Comparison of ENCODE assay signal across 16 cellular contexts in genomic region chr2:209940923-209941322, GRCh38.
DNase-seq lines count a peak whose midpoint lies in the region; ATAC-seq and TF ChIP-seq lines count a peak whose summit lies in the region.
"Had no signal": no experiment of that assay in that cellular context is flagged by ENCODE, and none has a peak within 500 bp of the region (broad histone marks: within the 10 kb centered on the region; RNA-seq: fewer than 3 reads in every experiment).

No MANE protein-coding gene starts in this region.

- H3K27me3 ChIP-seq in GM23338 (ENCODE audit: insufficient read depth) (no peaks in the 10 kb centered on the region), neural progenitor cell (no peaks in the 10 kb centered on the region), upper lobe of left lung (no peaks in the 10 kb centered on the region)
- H3K27me3 ChIP-seq: BLaER1 treated with 17β-estradiol and CSF1 and Interleukin-3, amounts not matched to agents 10 nM and 100 nM had no signal

- ATAC-seq in GM23338, result no peak
- ATAC-seq in upper lobe of left lung (ENCODE audit: low FRiP score in 2 of 2), result no peak
- no peak for ATAC-seq in HG02870 (IDR thresholded peaks at IDR 0.05; ENCODE audit: unreplicated experiment)
- ATAC-seq in GM18517 (IDR thresholded peaks at IDR 0.05; ENCODE audit: unreplicated experiment), result no peak
- ATAC-seq: CD8-positive, alpha-beta T cell had no signal

- H3K9me3 Mint-ChIP-seq in GM23338 (no peaks in the 10 kb centered on the region), neural progenitor cell (peaks cover 9% of the 10 kb centered on the region)
- H3K9me3 Mint-ChIP-seq: CD8-positive, alpha-beta T cell had no signal

- H3K9me3 ChIP-seq in neural progenitor cell (ENCODE audit: low read depth) (no peaks in the 10 kb centered on the region), upper lobe of left lung (no peaks in the 10 kb centered on the region)
- H3K9me3 ChIP-seq: BLaER1 treated with 17β-estradiol and CSF1 and Interleukin-3, amounts not matched to agents 10 nM and 100 nM; HAP-1 had no signal

- H3K27me3 Mint-ChIP-seq in GM23338 (ENCODE audit: insufficient read depth, low read depth, poor library complexity) (peaks cover 3% of the 10 kb centered on the region), neural progenitor cell (ENCODE audit: insufficient read depth, low read depth) (peaks cover 2% of the 10 kb centered on the region)

- DNase-seq in GM23338 (ENCODE audit: low spot score) (no peak), left kidney (ENCODE audit: low read depth, low spot score) (peak; percentile 9), neural progenitor cell (ENCODE audit: low spot score) (no peak), upper lobe of left lung (no peak)
- DNase-seq in activated CD4-positive, alpha-beta T cell treated with anti-CD3 and anti-CD28 coated beads for 48 hours, result no peak
- DNase-seq: Calu3; CD8-positive, alpha-beta T cell; DMS79 treated with DMSO at 0.1 percent for 48 hours; GF-D8; IMR-90 had no signal

- H3K36me3 Mint-ChIP-seq in GM23338 (ENCODE audit: low read depth) (no peaks in the 10 kb centered on the region), neural progenitor cell (peaks cover 15% of the 10 kb centered on the region)
- H3K36me3 Mint-ChIP-seq: CD8-positive, alpha-beta T cell had no signal

- H3K36me3 ChIP-seq in GM23338 (ENCODE audit: insufficient read depth) (no peaks in the 10 kb centered on the region), neural progenitor cell (no peaks in the 10 kb centered on the region), upper lobe of left lung (no peaks in the 10 kb centered on the region)
- H3K36me3 ChIP-seq: BLaER1 treated with 17β-estradiol and CSF1 and Interleukin-3, amounts not matched to agents 10 nM and 100 nM; HAP-1 had no signal

- H2AFZ ChIP-seq in GM23338, result peak overlapping the region; percentile 48; the same call in 1 of the 2 replicates
- H2AFZ ChIP-seq in neural progenitor cell (replicated peaks), result no peak overlapping the region

- TF ChIP-seq CTCF in GM23338 (conservative IDR thresholded peaks at IDR 0.05; ENCODE audit: low read depth in 2 of 2) (no peak), neural progenitor cell (IDR thresholded peaks at IDR 0.05) (no peak), upper lobe of left lung (IDR thresholded peaks at IDR 0.05) (no peak)

- H3K4me1 ChIP-seq in GM23338 (ENCODE audit: insufficient read depth), result no peaks in the 10 kb centered on the region
- H3K4me1 ChIP-seq in neural progenitor cell, result no peaks in the 10 kb centered on the region
- H3K4me1 ChIP-seq in upper lobe of left lung, result peaks cover 0 to 9% (median 4%) of the 10 kb centered on the region in 4 donors
- H3K4me1 ChIP-seq: BLaER1 treated with 17β-estradiol and CSF1 and Interleukin-3, amounts not matched to agents 10 nM and 100 nM; HAP-1 had no signal

- H3F3A ChIP-seq in GM23338 (replicated peaks; ENCODE audit: low read depth), result no peaks in the 10 kb centered on the region
- no peaks in the 10 kb centered on the region for H3F3A ChIP-seq in neural progenitor cell (ENCODE audit: low read depth)

- 55 to 57% methylated on average over 5 of the region's 5 CpGs for WGBS in upper lobe of left lung, 2 donors

- TF ChIP-seq EP300 in upper lobe of left lung (IDR thresholded peaks at IDR 0.05), result no peak

- H3K9me2 ChIP-seq in GM23338 (ENCODE audit: insufficient read depth), result 0 out of 2 replicates have a peak, but pooled peaks cover 8% of the 10 kb centered on the region

- no peak overlapping the region for H3K27ac Mint-ChIP-seq in GM23338
- H3K27ac Mint-ChIP-seq in neural progenitor cell, result peak overlapping the region; percentile 81
- H3K27ac Mint-ChIP-seq: B cell; CD8-positive, alpha-beta T cell had no signal

- no peaks in the 10 kb centered on the region for H3K79me2 ChIP-seq in GM23338 (replicated peaks; ENCODE audit: insufficient read depth)
- H3K79me2 ChIP-seq in neural progenitor cell (ENCODE audit: low read depth), result no peaks in the 10 kb centered on the region

- H3K4me3 Mint-ChIP-seq in GM23338 (no peak overlapping the region), neural progenitor cell (no peak overlapping the region)
- H3K4me3 Mint-ChIP-seq: B cell; CD8-positive, alpha-beta T cell had no signal

- no peak for TF ChIP-seq POLR2A in upper lobe of left lung (IDR thresholded peaks at IDR 0.05)

- H3K4me2 ChIP-seq in GM23338 (no peak overlapping the region), neural progenitor cell (no peak overlapping the region)
- H3K4me2 ChIP-seq: BLaER1 treated with 17β-estradiol and CSF1 and Interleukin-3, amounts not matched to agents 10 nM and 100 nM had no signal

- H3K9ac ChIP-seq in neural progenitor cell, result no peak overlapping the region
- H3K9ac ChIP-seq: BLaER1 treated with 17β-estradiol and CSF1 and Interleukin-3, amounts not matched to agents 10 nM and 100 nM had no signal

- H3K4me1 Mint-ChIP-seq in GM23338 (peaks cover 4% of the 10 kb centered on the region; the same call in 1 of the 3 replicates), neural progenitor cell (peaks cover 16% of the 10 kb centered on the region)
- H3K4me1 Mint-ChIP-seq: B cell had no signal

- H3K4me3 ChIP-seq in GM23338, result no peak overlapping the region
- H3K4me3 ChIP-seq in neural progenitor cell, result no peak overlapping the region
- no peak overlapping the region for H3K4me3 ChIP-seq in upper lobe of left lung
- H3K4me3 ChIP-seq: BLaER1 treated with 17β-estradiol and CSF1 and Interleukin-3, amounts not matched to agents 10 nM and 100 nM; HAP-1 had no signal

- H3K27ac ChIP-seq in GM23338 (ENCODE audit: low read depth), result no peak overlapping the region
- no peak overlapping the region for H3K27ac ChIP-seq in neural progenitor cell
- H3K27ac ChIP-seq in upper lobe of left lung, result peak overlapping the region in 3 of 4 donors; percentile 12 to 37 (median 27)
- H3K27ac ChIP-seq: BLaER1 treated with 17β-estradiol and CSF1 and Interleukin-3, amounts not matched to agents 10 nM and 100 nM; HL-60 had no signal

- H4K20me1 ChIP-seq in GM23338 (replicated peaks; ENCODE audit: insufficient read depth) (no peaks in the 10 kb centered on the region), neural progenitor cell (ENCODE audit: low read depth) (no peaks in the 10 kb centered on the region)
- H4K20me1 ChIP-seq: BLaER1 treated with 17β-estradiol and CSF1 and Interleukin-3, amounts not matched to agents 10 nM and 100 nM had no signal

TF ChIP-seq in GM23338, 12 proteins besides CTCF, POLR2A, EP300 and RAD21:
- TF ChIP-seq ETS1 (IDR thresholded peaks at IDR 0.05), result no peak
- TF ChIP-seq EZH2 (IDR thresholded peaks at IDR 0.05; ENCODE audit: low read depth, unreplicated experiment), result no peak
- no peak for TF ChIP-seq ZNF114 (CRISPR knock-in tag; IDR thresholded peaks at IDR 0.05)
- TF ChIP-seq JUNB (IDR thresholded peaks at IDR 0.05; ENCODE audit: unreplicated experiment), result no peak
- no peak for TF ChIP-seq REST (IDR thresholded peaks at IDR 0.05; ENCODE audit: unreplicated experiment)

Comparison
In these comparisons a context has a peak if more than half of its experiments do, and no peak if none do; other contexts are left out.
1. H3K27ac ChIP-seq: peak in upper lobe of left lung (3 of 4); none in GM23338 (single experiment) and neural progenitor cell (single experiment).